ENCODE assay signal across 17 cellular contexts in genomic region chr1:52192024-52192423, GRCh38. TPM values are rescaled to one million over a fixed set of nuclear protein-coding genes. Genes with fewer than 3 reads are reported as not detected.
DNase-seq lines count a peak whose midpoint lies in the region; FAIRE-seq and TF ChIP-seq lines count a peak whose summit lies in the region.
"Had no signal": no experiment of that assay in that cellular context is flagged by ENCODE, and none has a peak within 500 bp of the region (broad histone marks: within the 10 kb centered on the region; RNA-seq: fewer than 3 reads in every experiment).

No MANE protein-coding gene starts in this region.

- H3K9ac ChIP-seq in GM23248: no peak overlapping the region; the same call in 1 of the 2 replicates

- H3K36me3 ChIP-seq in GM23248 (ENCODE audit: low read depth) (no peaks in the 10 kb centered on the region), tibial artery (no peaks in the 10 kb centered on the region)
- H3K36me3 ChIP-seq: HAP-1 had no signal

- DNase-seq in D721Med (ENCODE audit: insufficient read length, low spot score): no peak
- DNase-seq in GM23248: no peak
- peak; percentile 79 for DNase-seq in NCI-H526 treated with DMSO at 0.1 percent for 48 hours (lab: John Stamatoyannopoulos, UW)
- DNase-seq in mesothelial cell of epicardium (ENCODE audit: low spot score in 2 of 2, unreplicated experiment in 2 of 2): no peak
- DNase-seq in T-helper 9 cell: no peak
- DNase-seq in iPS-NIHi11 (ENCODE audit: low spot score): no peak
- DNase-seq in tibial artery: no peak
- DNase-seq: C1 segment of cervical spinal cord; Calu3; CD4-positive, alpha-beta T cell; DMS79; GOT3; HFFc6 had no signal

- H3K4me1 Mint-ChIP-seq in mesothelial cell of epicardium: peaks cover 12% of the 10 kb centered on the region
- H3K4me1 Mint-ChIP-seq: B cell had no signal

- H2AFZ ChIP-seq in GM23248: no peak overlapping the region

- no peaks in the 10 kb centered on the region for H3K27me3 Mint-ChIP-seq in mesothelial cell of epicardium (ENCODE audit: low read depth)
- H3K27me3 Mint-ChIP-seq: CD4-positive, alpha-beta T cell had no signal

- peak overlapping the region; percentile 76 for H3K4me2 ChIP-seq in GM23248 (ENCODE audit: unreplicated experiment)

- H3K4me1 ChIP-seq in GM23248 (ENCODE audit: insufficient read depth): peaks cover 38% of the 10 kb centered on the region
- H3K4me1 ChIP-seq in tibial artery: peaks cover 0 to 16% (median 0%) of the 10 kb centered on the region in 4 donors
- H3K4me1 ChIP-seq: HAP-1 had no signal

- peaks cover 6% of the 10 kb centered on the region for H3K9me3 Mint-ChIP-seq in mesothelial cell of epicardium
- H3K9me3 Mint-ChIP-seq: CD4-positive, alpha-beta T cell; HFFc6 had no signal

- in situ Hi-C loops in GM23248 (cut with MboI): no loop called here

- no peak for TF ChIP-seq CTCF in D721Med (IDR thresholded peaks at IDR 0.05; ENCODE audit: insufficient read depth, missing control alignments)
- TF ChIP-seq CTCF in mesothelial cell of epicardium (IDR thresholded peaks at IDR 0.05; ENCODE audit: unreplicated experiment): no peak
- no peak for TF ChIP-seq CTCF in tibial artery (IDR thresholded peaks at IDR 0.05)

- H3K9me2 ChIP-seq in GM23248 (ENCODE audit: insufficient read depth): no peaks in the 10 kb centered on the region

- H3K9me3 ChIP-seq in GM23248 (ENCODE audit: low read depth) (no peaks in the 10 kb centered on the region), tibial artery (no peaks in the 10 kb centered on the region)
- H3K9me3 ChIP-seq: HAP-1 had no signal

- H3K4me3 ChIP-seq in GM23248: no peak overlapping the region
- no peak overlapping the region for H3K4me3 ChIP-seq in tibial artery
- H3K4me3 ChIP-seq: GM12878, HAP-1 had no signal

- intact Hi-C loops in tibial artery (cut with DNase I; ENCODE audit: low total_unique reads): no loop called here

- H3K27me3 ChIP-seq in GM23248 (replicated peaks; ENCODE audit: insufficient read depth) (no peaks in the 10 kb centered on the region), tibial artery (no peaks in the 10 kb centered on the region)

- peak overlapping the region; percentile 32 for H3K27ac Mint-ChIP-seq in mesothelial cell of epicardium
- H3K27ac Mint-ChIP-seq: B cell; CD4-positive, alpha-beta T cell; HFFc6 had no signal

- no peaks in the 10 kb centered on the region; the same call in 1 of the 2 replicates for H3F3A ChIP-seq in GM23248 (ENCODE audit: insufficient read depth)

- H3K79me2 ChIP-seq in GM23248 (ENCODE audit: insufficient read depth): peaks cover 46% of the 10 kb centered on the region

- no peaks in the 10 kb centered on the region for H4K20me1 ChIP-seq in GM23248 (ENCODE audit: insufficient read depth)

- H3K27ac ChIP-seq in GM23248 (no peak overlapping the region), tibial artery (no peak overlapping the region)

- H3K4me3 Mint-ChIP-seq in mesothelial cell of epicardium: no peak overlapping the region
- H3K4me3 Mint-ChIP-seq: B cell; CD4-positive, alpha-beta T cell; HFFc6 had no signal

- peaks cover 2% of the 10 kb centered on the region for H3K36me3 Mint-ChIP-seq in mesothelial cell of epicardium

- 96 to 100% methylated on average over 2 of the region's 2 CpGs for WGBS in GM23248 (ENCODE audit: low coverage in 1 of 2, low lambda C conversion rate in 2 of 2, missing lambda C conversion rate in 2 of 2), 2 experiments

- peak; percentile 66 for FAIRE-seq in D721Med (lab: Jason Lieb, UNC)
- FAIRE-seq: A204.1, GM12878 had no signal

RNA-seq across cellular contexts. Expression of gene ZFYVE9, which starts 50.1 kb away (rescaled TPM):
- 26.9 and 28.1 TPM in 2 replicates for total RNA-seq in GM23248 (2014; rRNA removed; shearing (Covaris generic))
- 5.0 and 6.4 TPM in 2 replicates for polyA plus RNA-seq in GM23248 (2016; fragmentation: Nextera tagmentation; extraction: Ambion mirVana)
- total RNA-seq in mesothelial cell of epicardium: 30.5 to 33.3 TPM (median 31.3 TPM) in 3 replicates
